8 cellular contexts compared by ENCODE assay signal in genomic region chrX:130268500-130269170, GRCh38. TPM values are rescaled to one million over a fixed set of nuclear protein-coding genes. Genes with fewer than 3 reads are reported as not detected.
DNase-seq lines count a peak whose midpoint lies in the region; ATAC-seq and TF ChIP-seq lines count a peak whose summit lies in the region.

Gene ZNF280C (minus strand): TSS chrX:130268899. CDS start chrX:130260449, 8,450 bp downstream.

- no peak for TF ChIP-seq CTCF in liver (IDR thresholded peaks at IDR 0.05; ENCODE audit: low read depth, low read length, missing input control)

- H3K9ac ChIP-seq in liver (ENCODE audit: low read depth in 1 of 2, low read length in 2 of 2), result peak within 1 kb of the TSS in 1 of 2 donors; percentile 31

- peaks cover 22% of the 10 kb centered on the region for H3K4me1 ChIP-seq in CD4-positive, CD25-positive, alpha-beta regulatory T cell (ENCODE audit: control insufficient read depth, insufficient read depth, low read length, poor library complexity, severe bottlenecking)
- H3K4me1 ChIP-seq in liver (ENCODE audit: control insufficient read depth in 4 of 4, insufficient read depth in 4 of 4, low read length in 3 of 4), result peaks cover 0 to 6% (median 2%) of the 10 kb centered on the region in 4 donors

- H3K4me1 Mint-ChIP-seq in CD4-positive, CD25-positive, alpha-beta regulatory T cell, result peaks cover 0 to 27% (median 3%) of the 10 kb centered on the region in 4 donors

- DNase-seq in CD4-positive, CD25-positive, alpha-beta regulatory T cell, result peak; percentile 78 to 95 (median 89)
- DNase-seq in NCI-H526 treated with DMSO at 0.1 percent for 48 hours (lab: John Stamatoyannopoulos, UW), result peak; percentile 87
- DNase-seq in activated CD4-positive, alpha-beta T cell treated with anti-CD3 and anti-CD28 coated beads, Interleukin-2, amount 50 U/mL, for 1 hour, result peak; percentile 86
- peak; percentile 52 to 86 for DNase-seq in dermis microvascular lymphatic vessel endothelial cell (ENCODE audit: low read depth in 2 of 2)
- peak; percentile 90 for DNase-seq in stimulated activated CD4-positive, alpha-beta T cell treated with anti-CD3 and anti-CD28 coated beads, Interleukin-4, amount 100 ng/mL, for 1 hour

- H3K27me3 Mint-ChIP-seq in CD4-positive, CD25-positive, alpha-beta regulatory T cell, result no peaks in the 10 kb centered on the region

- H3K27me3 ChIP-seq in CD4-positive, CD25-positive, alpha-beta regulatory T cell (ENCODE audit: control insufficient read depth, insufficient read depth, low read length), result no peaks in the 10 kb centered on the region
- H3K27me3 ChIP-seq in liver (ENCODE audit: control insufficient read depth in 4 of 4, insufficient read depth in 4 of 4, low read length in 3 of 4), result no peaks in the 10 kb centered on the region

- H3K9me3 ChIP-seq in CD4-positive, CD25-positive, alpha-beta regulatory T cell (ENCODE audit: control insufficient read depth in 2 of 2, low read length in 2 of 2), result no peaks in the 10 kb centered on the region
- no peaks in the 10 kb centered on the region for H3K9me3 ChIP-seq in liver (ENCODE audit: control insufficient read depth in 4 of 4, low read length in 3 of 4)

- ATAC-seq in CD4-positive, CD25-positive, alpha-beta regulatory T cell (ENCODE audit: low read depth in 2 of 2), result peak; percentile 93 to 95
- ATAC-seq in GM19372 (IDR thresholded peaks at IDR 0.05; ENCODE audit: low read depth, unreplicated experiment) (peak; percentile 91), HG03521 (IDR thresholded peaks at IDR 0.05; ENCODE audit: unreplicated experiment) (peak; percentile 93)

- peaks cover 0 to 4% (median 3%) of the 10 kb centered on the region in 7 donors for H3K9me3 Mint-ChIP-seq in CD4-positive, CD25-positive, alpha-beta regulatory T cell

- H3K36me3 ChIP-seq in CD4-positive, CD25-positive, alpha-beta regulatory T cell (ENCODE audit: control insufficient read depth, insufficient read depth, low read length), result no peaks in the 10 kb centered on the region
- H3K36me3 ChIP-seq in liver (ENCODE audit: control insufficient read depth in 4 of 4, insufficient read depth in 3 of 4, low read depth in 1 of 4, low read length in 3 of 4), result no peaks in the 10 kb centered on the region

- WGBS in liver, result 3% methylated on average over 55 of the region's 55 CpGs

- peak in 1 of 2 donors; percentile 12 for TF ChIP-seq RAD21 in liver (IDR thresholded peaks at IDR 0.05)

- H3K4me3 ChIP-seq in CD4-positive, CD25-positive, alpha-beta regulatory T cell (ENCODE audit: low read depth, low read length), result peak within 1 kb of the TSS; percentile 93
- H3K4me3 ChIP-seq in liver (ENCODE audit: low read depth in 1 of 3, low read length in 3 of 3), result peak within 1 kb of the TSS; percentile 47 to 88 (median 77)

- peaks cover 3% of the 10 kb centered on the region for H3K36me3 Mint-ChIP-seq in CD4-positive, CD25-positive, alpha-beta regulatory T cell

- H3K4me3 Mint-ChIP-seq in CD4-positive, CD25-positive, alpha-beta regulatory T cell, result peak within 1 kb of the TSS; percentile 89 to 97 (median 94)

- H3K27ac ChIP-seq in CD4-positive, CD25-positive, alpha-beta regulatory T cell (ENCODE audit: insufficient read depth, low read length, poor library complexity, severe bottlenecking), result peak within 1 kb of the TSS; percentile 75
- peak within 1 kb of the TSS; percentile 64 to 69 for H3K27ac ChIP-seq in liver (ENCODE audit: low read depth in 1 of 2, low read length in 2 of 2)

- peak within 1 kb of the TSS; percentile 80 to 90 (median 83) for H3K27ac Mint-ChIP-seq in CD4-positive, CD25-positive, alpha-beta regulatory T cell

TF ChIP-seq in liver, 16 proteins besides CTCF, POLR2A, EP300 and RAD21:
- TF ChIP-seq NR2F2 (IDR thresholded peaks at IDR 0.05) (no peak), MAX (IDR thresholded peaks at IDR 0.05) (peak; percentile 93), FOXA1 (IDR thresholded peaks at IDR 0.05) (no peak), ZBTB33 (IDR thresholded peaks at IDR 0.05) (no peak), HNF4A (conservative IDR thresholded peaks at IDR 0.05) (peak in 1 of 2 donors; percentile 20), REST (IDR thresholded peaks at IDR 0.05) (peak; percentile 39), RXRA (IDR thresholded peaks at IDR 0.05) (no peak), HNF4G (IDR thresholded peaks at IDR 0.05) (no peak), GABPA (IDR thresholded peaks at IDR 0.05 in 1 of 2, conservative IDR thresholded peaks at IDR 0.05 in 1 of 2) (peak in 1 of 2 donors; percentile 31), FOXA2 (IDR thresholded peaks at IDR 0.05) (no peak), JUND (IDR thresholded peaks at IDR 0.05) (no peak), TAF1 (conservative IDR thresholded peaks at IDR 0.05) (peak; percentile 81), ATF3 (IDR thresholded peaks at IDR 0.05) (no peak), SP1 (IDR thresholded peaks at IDR 0.05) (no peak), YY1 (IDR thresholded peaks at IDR 0.05) (peak; percentile 62), EGR1 (IDR thresholded peaks at IDR 0.05; ENCODE audit: low read depth in 2 of 2) (peak; percentile 74 to 83)

RNA-seq across cellular contexts. Expression of gene ZNF280C, which starts in this region (rescaled TPM):
- 8.9 TPM for total RNA-seq in CD4-positive, CD25-positive, alpha-beta regulatory T cell
- 1 to 10 TPM; 3.0 to 5.1 (median 3.7) TPM for polyA plus RNA-seq in CD4-positive, CD25-positive, alpha-beta regulatory T cell
- total RNA-seq in dermis microvascular lymphatic vessel endothelial cell (1.5 and 2.3 TPM in 2 replicates), liver (1 to 10 TPM; 1.3 to 2.3 TPM)
- under 1 TPM; 0.50 to 0.65 TPM for polyA plus RNA-seq in liver

Comparison
In these comparisons a context has a peak if more than half of its experiments do, and no peak if none do; other contexts are left out.
1. Peak in every context shown above with its lines: DNase-seq, ATAC-seq, H3K4me3 ChIP-seq and H3K27ac ChIP-seq.